ENCODE assay signal across 8 cellular contexts in the genomic region with DNA sequence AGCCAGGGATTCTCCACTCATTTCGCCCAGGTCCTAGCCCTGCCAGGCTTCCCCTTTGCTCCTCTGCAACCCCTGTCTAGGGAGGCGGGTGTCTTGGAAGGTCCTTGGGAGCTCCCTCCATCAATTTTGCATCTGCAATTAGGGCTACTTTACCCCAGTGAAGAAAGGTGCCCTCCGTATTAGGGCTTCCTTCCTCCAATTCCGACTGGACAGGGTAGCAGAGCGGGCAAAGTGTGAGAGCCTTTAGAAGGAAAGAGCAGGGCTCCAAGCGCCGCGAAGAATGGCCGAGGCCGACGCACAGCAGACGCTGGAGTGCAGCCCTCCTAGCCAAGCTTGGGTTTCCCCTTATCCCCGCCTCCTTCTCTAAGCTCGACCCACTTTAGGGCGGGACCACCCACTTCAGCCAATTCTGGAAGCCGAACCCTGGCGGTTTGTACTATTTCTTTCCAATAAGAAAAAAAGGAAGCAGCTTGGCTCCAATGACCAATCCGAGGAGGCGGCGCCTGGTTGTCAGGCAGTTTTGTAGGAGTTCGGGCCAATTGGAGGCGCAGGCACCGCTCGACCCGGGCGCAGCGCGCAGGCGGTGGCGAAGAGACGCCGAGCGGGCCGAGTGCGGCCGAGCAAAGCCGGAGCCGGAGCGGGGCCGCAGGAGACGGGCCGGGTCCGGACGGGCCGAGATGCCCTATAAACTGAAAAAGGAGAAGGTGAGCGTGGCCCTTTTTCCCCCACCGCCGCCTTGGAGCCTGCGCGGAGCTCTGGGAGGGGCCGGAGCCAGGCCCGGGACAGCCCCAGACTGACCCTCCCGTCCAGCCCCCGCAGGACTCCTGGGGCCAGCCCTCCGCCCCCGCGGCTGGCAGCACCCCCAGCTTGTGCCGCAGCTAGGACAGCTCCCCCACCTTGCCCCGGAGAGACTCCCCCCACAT. TPM values are rescaled to one million over a fixed set of nuclear protein-coding genes. Genes with fewer than 3 reads are reported as not detected.
A peak's percentile ranks its signal among the peaks of the same experiment; 100 is the strongest.
DNase-seq lines count a peak whose midpoint lies in the region; ATAC-seq and TF ChIP-seq lines count a peak whose summit lies in the region.

Gene PPP2R5D, plus strand, starts transcription at position 570 of the 923 bp plus-strand sequence. Its CDS starts 108 bp downstream, at position 678.

- H3K4me3 ChIP-seq in testis = peak within 1 kb of the TSS; percentile 79 to 88

- peak within 1 kb of the TSS; percentile 93 for H3K4me3 Mint-ChIP-seq in activated naive CD8-positive, alpha-beta T cell

- TF ChIP-seq CTCF in GM10248 (IDR thresholded peaks at IDR 0.05; ENCODE audit: control extremely low read depth, extremely low read depth, low read depth, missing control alignments) = no peak
- no peak for TF ChIP-seq CTCF in omental fat pad (IDR thresholded peaks at IDR 0.05)
- peak in 2 of 3 experiments; percentile 7 to 19 for TF ChIP-seq CTCF in testis (IDR thresholded peaks at IDR 0.05)

- WGBS in testis, 2 donors = 0 to 1% methylated on average over 54 to 59 of the region's 59 CpGs

- no peaks in the 10 kb centered on the region for H3K27me3 ChIP-seq in testis

- peak; percentile 88 for ATAC-seq in HG02623 (IDR thresholded peaks at IDR 0.05; ENCODE audit: unreplicated experiment)
- peak; percentile 97 for ATAC-seq in omental fat pad (ENCODE audit: low FRiP score)

- DNase-seq in GM10248 (ENCODE audit: extremely low spot score) (peak; percentile 97), NCI-H1105 (lab: John Stamatoyannopoulos, UW) (peak; percentile 99), SKM-1 treated with dmso at 0.1 percent for 144 hours (lab: John Stamatoyannopoulos, UW; ENCODE audit: unreplicated experiment) (peak; percentile 100), glomerular visceral epithelial cell (ENCODE audit: extremely low spot score) (peak; percentile 99), omental fat pad (ENCODE audit: low spot score) (peak; percentile 81), testis (peak; percentile 99)

- no peaks in the 10 kb centered on the region for H3K36me3 Mint-ChIP-seq in activated naive CD8-positive, alpha-beta T cell

- H3K9me3 ChIP-seq in testis = no peaks in the 10 kb centered on the region

- no peaks in the 10 kb centered on the region for H3K9me3 Mint-ChIP-seq in activated naive CD8-positive, alpha-beta T cell (ENCODE audit: low read depth)

- H3K27ac ChIP-seq in testis = peak within 1 kb of the TSS; percentile 88 to 91

- intact Hi-C loops in testis (cut with DNase I; ENCODE audit: low total_unique reads) = no loop called here

- peak; percentile 50 for TF ChIP-seq POLR2A in testis (IDR thresholded peaks at IDR 0.05)

- POLR2A ChIA-PET in GM10248 (lab: Yijun Ruan, JAX) = interaction anchor here (0.6 to 1.5 kb wide), 10 partner anchors 12 to 1196 kb away, joined by 3 to 11 read pairs (median 4); partner anchors contain the start of gene CNPY3

- H3K4me1 Mint-ChIP-seq in activated naive CD8-positive, alpha-beta T cell (ENCODE audit: low read depth) = peaks cover 61% of the 10 kb centered on the region

- H3K4me1 ChIP-seq in testis = peaks cover 45% of the 10 kb centered on the region

- CTCF ChIA-PET in GM10248 (lab: Yijun Ruan, JAX) = interaction anchor here (0.7 to 1.8 kb wide), 7 partner anchors 10 to 37 kb away, joined by 3 to 6 read pairs (median 4); partner anchors contain the start of genes KLHDC3 and RRP36

- H3K27me3 Mint-ChIP-seq in activated naive CD8-positive, alpha-beta T cell = no peaks in the 10 kb centered on the region

- H3K27ac Mint-ChIP-seq in activated naive CD8-positive, alpha-beta T cell = peak within 1 kb of the TSS; percentile 89

- no peaks in the 10 kb centered on the region for H3K36me3 ChIP-seq in testis (ENCODE audit: low read depth, missing control alignments)

RNA-seq across cellular contexts. Expression of gene PPP2R5D, which starts in this region (rescaled TPM):
- 10 to 100 TPM; 18.0 to 41.5 (median 37.4) TPM for total RNA-seq in omental fat pad
- 10 to 100 TPM; 73.4 to 74.5 TPM for total RNA-seq in testis
- 82.5 TPM for polyA plus RNA-seq in testis (ENCODE audit: insufficient read depth, low read depth, low replicate concordance)

Comparison
In these comparisons a context has a peak if more than half of its experiments do, and no peak if none do; other contexts are left out.
1. Peak in every context shown above with its lines: DNase-seq, ATAC-seq, H3K4me3 ChIP-seq and H3K27ac ChIP-seq.
2. CTCF ChIP-seq: peak in testis (2 of 3); none in GM10248 (single experiment) and omental fat pad (0 of 3).